8 cellular contexts compared by ENCODE assay signal in genomic region chr9:35675732-35676392, GRCh38. TPM values are rescaled to one million over a fixed set of nuclear protein-coding genes. Genes with fewer than 3 reads are reported as not detected.
DNase-seq lines count a peak whose midpoint lies in the region; ATAC-seq and TF ChIP-seq lines count a peak whose summit lies in the region.

No MANE protein-coding gene starts in this region.

- ATAC-seq in WTC11 (peak; percentile 92), HG03280 (IDR thresholded peaks at IDR 0.05; ENCODE audit: unreplicated experiment) (no peak)

- TF ChIP-seq CTCF in WTC11 (IDR thresholded peaks at IDR 0.05), result no peak
- no peak for TF ChIP-seq CTCF in fibroblast of pulmonary artery (IDR thresholded peaks at IDR 0.05; ENCODE audit: low read length, missing control alignments)
- no peak for TF ChIP-seq CTCF in osteoblast (IDR thresholded peaks at IDR 0.05; ENCODE audit: extremely low read depth, low read depth, low read length)

- DNase-seq in DMS114 treated with DMSO at 0.1 percent for 48 hours (lab: John Stamatoyannopoulos, UW; ENCODE audit: unreplicated experiment) (peak; percentile 14), WTC11 (ENCODE audit: low spot score) (peak; percentile 95), fibroblast of pulmonary artery (ENCODE audit: low read depth) (no peak), osteoblast (ENCODE audit: insufficient read length, low spot score, missing footprints) (peak; percentile 89), UCSD-AML1 (lab: John Stamatoyannopoulos, UW; ENCODE audit: unreplicated experiment) (no peak), MV-4-11 (lab: John Stamatoyannopoulos, UW) (no peak), NCI-H1694 (lab: John Stamatoyannopoulos, UW) (no peak)

- no peaks in the 10 kb centered on the region for H3K4me1 ChIP-seq in osteoblast (ENCODE audit: insufficient read depth, low read length)

- H3K4me3 Mint-ChIP-seq in WTC11, result peak overlapping the region; percentile 69

- no peak overlapping the region for H3K27ac Mint-ChIP-seq in WTC11

- no peaks in the 10 kb centered on the region for H3K9me3 ChIP-seq in osteoblast (ENCODE audit: low read depth, low read length)

- CTCF ChIA-PET in WTC11 (lab: Charles Lee), result interaction anchor here (0.5 to 4.5 kb wide), 23 partner anchors 11 to 1084 kb away, joined by 3 to 41 read pairs (median 5); partner anchors contain the start of genes ARHGEF39, CCDC107, RMRP and TPM2

- H3K27me3 ChIP-seq in osteoblast (ENCODE audit: insufficient read depth, low read length), result peaks cover 15% of the 10 kb centered on the region

- peak overlapping the region; percentile 74 for H2AFZ ChIP-seq in osteoblast (ENCODE audit: low read length)

- H3K4me3 ChIP-seq in fibroblast of pulmonary artery (replicated peaks; ENCODE audit: low read depth, low read length) (peak overlapping the region; percentile 54), osteoblast (ENCODE audit: insufficient read depth, low read length) (peak overlapping the region; percentile 68)

- POLR2A ChIA-PET in WTC11 (lab: Charles Lee), result interaction anchor here (0.9 to 2.2 kb wide), 8 partner anchors 10 to 76 kb away, joined by 3 to 21 read pairs (median 5); partner anchors contain the start of genes ARHGEF39, CCDC107, CREB3 and RMRP

- peaks cover 30% of the 10 kb centered on the region for H3K27me3 Mint-ChIP-seq in WTC11 (ENCODE audit: low read depth)

- no peaks in the 10 kb centered on the region for H3K9me3 Mint-ChIP-seq in WTC11

- H3K79me2 ChIP-seq in osteoblast (ENCODE audit: insufficient read depth, low read length), result no peaks in the 10 kb centered on the region

- H3K36me3 ChIP-seq in osteoblast (ENCODE audit: insufficient read depth, low read length), result no peaks in the 10 kb centered on the region

- H3K4me2 ChIP-seq in osteoblast (ENCODE audit: insufficient read depth, low read length), result peak overlapping the region; percentile 85

- H4K20me1 ChIP-seq in osteoblast (ENCODE audit: insufficient read depth, low read length), result peaks cover 5% of the 10 kb centered on the region

- H3K36me3 Mint-ChIP-seq in WTC11, result no peaks in the 10 kb centered on the region

- no peak overlapping the region for H3K27ac ChIP-seq in osteoblast (ENCODE audit: low read depth, low read length)

- H3K4me1 Mint-ChIP-seq in WTC11, result peaks cover 15% of the 10 kb centered on the region

TF ChIP-seq in WTC11, 78 proteins besides CTCF, POLR2A, EP300 and RAD21 (continues in another document):
- 0 out of 2 replicates have a peak, but pooled peaks have one; percentile 49 for TF ChIP-seq ESRRA (CRISPR knock-in tag; IDR thresholded peaks at IDR 0.05; ENCODE audit: borderline replicate concordance)
- TF ChIP-seq ZNF532 (CRISPR knock-in tag; IDR thresholded peaks at IDR 0.05; ENCODE audit: borderline replicate concordance), result no peak
- no peak for TF ChIP-seq ELF4 (CRISPR knock-in tag; IDR thresholded peaks at IDR 0.05; ENCODE audit: low read depth)
- TF ChIP-seq ZNF219 (CRISPR knock-in tag; IDR thresholded peaks at IDR 0.05; ENCODE audit: borderline replicate concordance), result no peak; the same call in 1 of the 2 replicates
- 0 out of 2 replicates have a peak, but pooled peaks have one; percentile 7 for TF ChIP-seq USF2 (CRISPR knock-in tag; IDR thresholded peaks at IDR 0.05)
- 0 out of 2 replicates have a peak, but pooled peaks have one; percentile 39 for TF ChIP-seq ARID4B (CRISPR knock-in tag; IDR thresholded peaks at IDR 0.05; ENCODE audit: borderline replicate concordance)
- no peak for TF ChIP-seq GTF2I (CRISPR knock-in tag; conservative IDR thresholded peaks at IDR 0.05)
- TF ChIP-seq, protein P1, sequence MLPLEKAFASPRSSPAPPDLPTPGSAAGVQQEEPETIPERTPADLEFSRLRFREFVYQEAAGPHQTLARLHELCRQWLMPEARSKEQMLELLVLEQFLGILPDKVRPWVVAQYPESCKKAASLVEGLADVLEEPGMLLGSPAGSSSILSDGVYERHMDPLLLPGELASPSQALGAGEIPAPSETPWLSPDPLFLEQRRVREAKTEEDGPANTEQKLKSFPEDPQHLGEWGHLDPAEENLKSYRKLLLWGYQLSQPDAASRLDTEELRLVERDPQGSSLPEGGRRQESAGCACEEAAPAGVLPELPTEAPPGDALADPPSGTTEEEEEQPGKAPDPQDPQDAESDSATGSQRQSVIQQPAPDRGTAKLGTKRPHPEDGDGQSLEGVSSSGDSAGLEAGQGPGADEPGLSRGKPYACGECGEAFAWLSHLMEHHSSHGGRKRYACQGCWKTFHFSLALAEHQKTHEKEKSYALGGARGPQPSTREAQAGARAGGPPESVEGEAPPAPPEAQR (CRISPR knock-in tag; IDR thresholded peaks at IDR 0.05), result no peak

RNA-seq across cellular contexts. Expression of gene CA9, which starts 2.1 kb away (rescaled TPM):
- 1.0 to 2.1 TPM (median 1.4 TPM) in 3 replicates for total RNA-seq in WTC11 (2021)
- not detected in 2 replicates for total RNA-seq in osteoblast

RNA-seq across cellular contexts. Expression of gene ARHGEF39, which starts 10.9 kb away (rescaled TPM):
- total RNA-seq in WTC11 (2021) (23.8 to 26.6 TPM (median 26.5 TPM) in 3 replicates), osteoblast (0.36 and 0.88 TPM in 2 replicates)

RNA-seq across cellular contexts. Expression of gene TPM2, which starts 13.9 kb away (rescaled TPM):
- total RNA-seq in WTC11 (2021) (138 to 146 TPM (median 139 TPM) in 3 replicates), osteoblast (911 and 946 TPM in 2 replicates)

RNA-seq across cellular contexts. Expression of gene CCDC107, which starts 17.8 kb away (rescaled TPM):
- total RNA-seq in WTC11 (2021) (10.8 to 14.7 TPM (median 14.1 TPM) in 3 replicates), osteoblast (10.6 and 15.6 TPM in 2 replicates)

RNA-seq across cellular contexts. Expression of gene RMRP, which starts 18.0 kb away (rescaled TPM):
- total RNA-seq in WTC11 (2021) (23,577 to 25,958 TPM (median 25,042 TPM) in 3 replicates), osteoblast (88,726 and 110,601 TPM in 2 replicates)

Comparison
In these comparisons a context has a peak if more than half of its experiments do, and no peak if none do; other contexts are left out.
1. DNase-seq: peak in DMS114 treated with DMSO at 0.1 percent for 48 hours (single experiment), WTC11 (single experiment) and osteoblast (single experiment); none in fibroblast of pulmonary artery (single experiment), UCSD-AML1 (single experiment), MV-4-11 (single experiment) and NCI-H1694 (single experiment).
2. RNA of gene ARHGEF39, which starts 10.9 kb away (total RNA-seq): 23.8 to 26.6 TPM in WTC11; 0.36 to 0.88 TPM in osteoblast; every median in the first group is over 10 times any median in the second.